ENCODE assay signal across 18 cellular contexts in genomic region chr14:49280566-49280965, GRCh38.
DNase-seq lines count a peak whose midpoint lies in the region; ATAC-seq, FAIRE-seq and TF ChIP-seq lines count a peak whose summit lies in the region.
"Had no signal": no experiment of that assay in that cellular context is flagged by ENCODE, and none has a peak within 500 bp of the region (broad histone marks: within the 10 kb centered on the region; RNA-seq: fewer than 3 reads in every experiment).

No MANE protein-coding gene starts in this region.

- H2AK5ac ChIP-seq in mesenchymal stem cell (ENCODE audit: low read length, severe bottlenecking) = no peak overlapping the region

- TF ChIP-seq RAD21 in liver (IDR thresholded peaks at IDR 0.05) = no peak
- no peak for TF ChIP-seq RAD21 in HepG2 (CRISPR knock-in tag; IDR thresholded peaks at IDR 0.05)

- no peak overlapping the region for H3K14ac ChIP-seq in mesenchymal stem cell (ENCODE audit: low read length in 2 of 2)

- intact Hi-C loops in HepG2 (cut with micrococcal nuclease; ENCODE audit: unreplicated experiment) = no loop called here

- H2BK12ac ChIP-seq in mesenchymal stem cell (ENCODE audit: low read length in 2 of 2) = peak overlapping the region in 1 of 2 experiments; percentile 97

- WGBS in liver = 50% methylated on average over 1 of the region's 1 CpG
- 0% methylated on average over 1 of the region's 1 CpG for whole genome bisulfite sequencing in HepG2 (ENCODE audit: low lambda C conversion rate)
- 0% methylated on average over 1 of the region's 1 CpG for WGBS in mesenchymal stem cell

- no peak for FAIRE-seq in HepG2 (lab: Jason Lieb, UNC)
- FAIRE-seq: D721Med had no signal

- H3K4me2 ChIP-seq in HepG2 (ENCODE audit: low read depth, low read length) (no peak overlapping the region), mesenchymal stem cell (ENCODE audit: low read length, poor library complexity, severe bottlenecking) (no peak overlapping the region)

- TF ChIP-seq CTCF in liver (IDR thresholded peaks at IDR 0.05; ENCODE audit: low read depth, low read length, missing input control) = no peak
- TF ChIP-seq CTCF in HepG2 (CRISPR knock-in tag; IDR thresholded peaks at IDR 0.05) = no peak
- no peak for TF ChIP-seq CTCF in endothelial cell (IDR thresholded peaks at IDR 0.05; ENCODE audit: unreplicated experiment)

- H3K9me3 ChIP-seq in liver (ENCODE audit: control insufficient read depth in 4 of 4, low read length in 3 of 4) = no peaks in the 10 kb centered on the region
- H3K9me3 ChIP-seq in HepG2 (ENCODE audit: low read length) = no peaks in the 10 kb centered on the region
- H3K9me3 ChIP-seq in mesenchymal stem cell (ENCODE audit: control insufficient read depth, low read length) = no peaks in the 10 kb centered on the region
- H3K9me3 ChIP-seq: BE2C, Caco-2 had no signal

- no peak for TF ChIP-seq POLR2A in HepG2 (IDR thresholded peaks at IDR 0.05; ENCODE audit: insufficient read depth in 1 of 2, low read depth in 2 of 2, low read length in 2 of 2)

- no peaks in the 10 kb centered on the region for H3K27me3 Mint-ChIP-seq in endothelial cell (ENCODE audit: unreplicated experiment)

- H3K27ac Mint-ChIP-seq in endothelial cell (ENCODE audit: unreplicated experiment) = peak overlapping the region; percentile 9
- H3K27ac Mint-ChIP-seq: CD4-positive, CD25-positive, alpha-beta regulatory T cell had no signal

- H4K91ac ChIP-seq in mesenchymal stem cell (ENCODE audit: low read length) = peak overlapping the region; percentile 84

- CTCF ChIA-PET in HepG2 (lab: Yijun Ruan, JAX; ENCODE audit: low intra/inter-chr PET ratio, low total read pairs) = no interaction called here

- H3K79me2 ChIP-seq in HepG2 (ENCODE audit: insufficient read depth, low read length) = no peaks in the 10 kb centered on the region

- peaks cover 19% of the 10 kb centered on the region for H3K4me1 Mint-ChIP-seq in endothelial cell (ENCODE audit: unreplicated experiment)
- H3K4me1 Mint-ChIP-seq: CD4-positive, CD25-positive, alpha-beta regulatory T cell; CD8-positive, alpha-beta memory T cell had no signal

- no peak for ATAC-seq in HepG2

- H3K4me3 Mint-ChIP-seq in endothelial cell (ENCODE audit: unreplicated experiment) = no peak overlapping the region
- H3K4me3 Mint-ChIP-seq: CD4-positive, CD25-positive, alpha-beta regulatory T cell; CD8-positive, alpha-beta memory T cell; H9 had no signal

- POLR2A ChIA-PET in HepG2 (lab: Yijun Ruan, JAX) = no interaction called here

- H2BK120ac ChIP-seq in mesenchymal stem cell (ENCODE audit: low read depth, low read length) = no peak overlapping the region

- H3K36me3 ChIP-seq in liver (ENCODE audit: control insufficient read depth in 4 of 4, insufficient read depth in 3 of 4, low read depth in 1 of 4, low read length in 3 of 4) (no peaks in the 10 kb centered on the region), HepG2 (replicated peaks in 1 of 2; ENCODE audit: control insufficient read depth in 1 of 2, insufficient read depth in 2 of 2, low read length in 2 of 2) (no peaks in the 10 kb centered on the region), mesenchymal stem cell (ENCODE audit: control insufficient read depth in 1 of 2, insufficient read depth in 2 of 2, low read depth in 1 of 2, low read length in 2 of 2) (no peaks in the 10 kb centered on the region)
- H3K36me3 ChIP-seq: BE2C had no signal

- H3K27ac ChIP-seq in liver (ENCODE audit: low read depth in 1 of 2, low read length in 2 of 2) = no peak overlapping the region
- no peak overlapping the region for H3K27ac ChIP-seq in HepG2 (ENCODE audit: extremely low read length, insufficient read depth, low read length)
- no peak overlapping the region for H3K27ac ChIP-seq in mesenchymal stem cell (ENCODE audit: low read length, poor library complexity, severe bottlenecking)

- H3K36me3 Mint-ChIP-seq in endothelial cell (ENCODE audit: low read depth, unreplicated experiment) = no peaks in the 10 kb centered on the region
- H3K36me3 Mint-ChIP-seq: CD4-positive, CD25-positive, alpha-beta regulatory T cell; CD8-positive, alpha-beta memory T cell had no signal

- in situ Hi-C loops in HepG2 (cut with HindIII; ENCODE audit: extremely low pct_ligation_motif_present, low pct_unique_long_range_greater_than_20kb) = no loop called here

- no peaks in the 10 kb centered on the region for H3K27me3 ChIP-seq in liver (ENCODE audit: control insufficient read depth in 4 of 4, insufficient read depth in 4 of 4, low read length in 3 of 4)
- H3K27me3 ChIP-seq in HepG2 (ENCODE audit: control insufficient read depth in 1 of 2, insufficient read depth in 2 of 2, low read length in 2 of 2) = no peaks in the 10 kb centered on the region; a peak in 1 of 5 replicates
- no peaks in the 10 kb centered on the region for H3K27me3 ChIP-seq in mesenchymal stem cell (ENCODE audit: control insufficient read depth in 1 of 2, insufficient read depth in 1 of 2, low read length in 2 of 2)

- H4K20me1 ChIP-seq in HepG2 (ENCODE audit: insufficient read depth, low read length) = no peaks in the 10 kb centered on the region

- H3K9ac ChIP-seq in liver (ENCODE audit: low read depth in 1 of 2, low read length in 2 of 2) = no peak overlapping the region
- no peak overlapping the region for H3K9ac ChIP-seq in HepG2 (ENCODE audit: insufficient read depth, low read depth, low read length)
- H3K9ac ChIP-seq in mesenchymal stem cell (ENCODE audit: low read length) = no peak overlapping the region

- no peak overlapping the region for H2BK15ac ChIP-seq in mesenchymal stem cell (ENCODE audit: low read depth, poor library complexity, severe bottlenecking)

- no peaks in the 10 kb centered on the region for H3K9me3 Mint-ChIP-seq in endothelial cell (ENCODE audit: unreplicated experiment)
- H3K9me3 Mint-ChIP-seq: CD8-positive, alpha-beta memory T cell; H9 had no signal

- H3K4me3 ChIP-seq in liver (ENCODE audit: low read depth in 1 of 3, low read length in 3 of 3) (no peak overlapping the region), HepG2 (replicated peaks in 1 of 3; ENCODE audit: insufficient read depth in 1 of 3, low read depth in 2 of 3, low read length in 3 of 3) (no peak overlapping the region), mesenchymal stem cell (ENCODE audit: insufficient read depth in 1 of 2, low read depth in 1 of 2, low read length in 2 of 2) (no peak overlapping the region)

- no peak overlapping the region for H3K23ac ChIP-seq in mesenchymal stem cell (ENCODE audit: low read length in 2 of 2)

- peak overlapping the region in 1 of 2 experiments; percentile 91 for H3K4ac ChIP-seq in mesenchymal stem cell (ENCODE audit: low read depth in 1 of 2, low read length in 2 of 2)

- BruUV-seq in HepG2 (replicated peaks; lab: Mats Ljungman, UMichigan) = no TSS peak

- no peak overlapping the region for H2BK5ac ChIP-seq in mesenchymal stem cell (ENCODE audit: low read depth, low read length, poor library complexity, severe bottlenecking)

- DNase-seq in HepG2 (ENCODE audit: low spot score) (no peak), endothelial cell (ENCODE audit: low spot score) (no peak), mesenchymal stem cell (peak; percentile 74), COLO829 (ENCODE audit: low spot score) (no peak), NCI-H1417 treated with DMSO at 0.1 percent for 48 hours (lab: John Stamatoyannopoulos, UW) (no peak)
- DNase-seq in activated naive CD4-positive, alpha-beta T cell treated with Interleukin-2 at 50 U/mL for 16 hours = no peak
- DNase-seq: 8988T; BE2C; C1 segment of cervical spinal cord; Caco-2; CD4-positive, CD25-positive, alpha-beta regulatory T cell; CD8-positive, alpha-beta memory T cell; DMS79 treated with DMSO at 0.1 percent for 48 hours; GF-D8; GOT3; H9 had no signal

- H4K8ac ChIP-seq in mesenchymal stem cell (ENCODE audit: low read length) = peak overlapping the region; percentile 95

- H2AFZ ChIP-seq in HepG2 (ENCODE audit: low read length) (no peak overlapping the region), mesenchymal stem cell (ENCODE audit: low read depth, low read length) (no peak overlapping the region)

- H3K79me1 ChIP-seq in mesenchymal stem cell (replicated peaks; ENCODE audit: low read length, poor library complexity, severe bottlenecking) = no peaks in the 10 kb centered on the region

- H3K18ac ChIP-seq in mesenchymal stem cell (ENCODE audit: low read depth in 1 of 2, low read length in 2 of 2) = peak overlapping the region in 1 of 2 experiments; percentile 85

- no peaks in the 10 kb centered on the region for H3K4me1 ChIP-seq in liver (ENCODE audit: control insufficient read depth in 4 of 4, insufficient read depth in 4 of 4, low read length in 3 of 4)
- no peaks in the 10 kb centered on the region for H3K4me1 ChIP-seq in HepG2 (ENCODE audit: insufficient read depth, low read length)
- no peaks in the 10 kb centered on the region for H3K4me1 ChIP-seq in mesenchymal stem cell (ENCODE audit: control insufficient read depth, insufficient read depth, low read depth, low read length)
- H3K4me1 ChIP-seq: BE2C, Caco-2 had no signal

- TF ChIP-seq EP300 in HepG2 (IDR thresholded peaks at IDR 0.05; ENCODE audit: low read depth in 2 of 2, low read length in 2 of 2) = no peak
- TF ChIP-seq EP300 in HepG2 (CRISPR knock-in tag; IDR thresholded peaks at IDR 0.05; ENCODE audit: borderline replicate concordance) = no peak

TF ChIP-seq in liver, 16 proteins besides CTCF, POLR2A, EP300 and RAD21:
- no peak for TF ChIP-seq HNF4A (conservative IDR thresholded peaks at IDR 0.05)
- TF ChIP-seq SP1 (IDR thresholded peaks at IDR 0.05) = peak; percentile 11
- TF ChIP-seq NR2F2 (IDR thresholded peaks at IDR 0.05) = peak; percentile 52
- no peak for TF ChIP-seq RXRA (IDR thresholded peaks at IDR 0.05)
TF ChIP-seq in liver: peak in this region for 2.

TF ChIP-seq in HepG2, 621 proteins besides CTCF, POLR2A, EP300 and RAD21 (continues in another document):
- TF ChIP-seq ZSCAN5A (CRISPR knock-in tag; IDR thresholded peaks at IDR 0.05; ENCODE audit: borderline replicate concordance) (no peak), CEBPG (CRISPR knock-in tag; IDR thresholded peaks at IDR 0.05) (no peak)
